9 cellular contexts compared by ENCODE assay signal in the genomic region with DNA sequence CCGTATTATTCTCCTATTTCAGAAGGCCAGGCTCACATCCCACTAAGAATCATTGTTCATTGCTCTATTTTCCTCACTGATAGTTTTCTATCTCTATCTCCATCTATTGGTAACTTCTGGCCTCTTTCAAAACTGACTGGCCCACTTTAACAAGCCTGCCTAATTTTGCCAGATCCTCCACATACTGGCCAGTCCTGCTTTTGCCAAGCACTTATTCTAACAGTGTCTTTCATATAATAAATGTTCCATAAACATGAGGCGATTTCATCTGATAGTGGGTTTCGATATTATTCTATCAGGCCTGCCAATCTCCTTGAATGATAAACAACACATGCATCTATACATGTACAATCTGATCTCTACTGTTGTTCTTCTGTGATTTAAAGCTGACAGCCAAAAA.
"Had no signal": no experiment of that assay in that cellular context is flagged by ENCODE, and none has a peak within 500 bp of the region (broad histone marks: within the 10 kb centered on the region; RNA-seq: fewer than 3 reads in every experiment).

No MANE protein-coding gene starts in this region.

- H3K9me3 ChIP-seq: HAP-1 had no signal

- H3K4me1 ChIP-seq: HAP-1 had no signal

- ATAC-seq: HCT116, HepG2 had no signal

- H3K4me2 ChIP-seq: KMS-11 had no signal

- H3K4me3 ChIP-seq: HAP-1 had no signal

- DNase-seq: GOT3, H7, HFFc6, KBM-7 had no signal

- H3K36me3 ChIP-seq: HAP-1 had no signal

- H3K27ac ChIP-seq: HL-60, KMS-11 had no signal

- H3K9ac ChIP-seq: KMS-11 had no signal
